ENCODE assay signal across 1 cellular context in the genomic region with DNA sequence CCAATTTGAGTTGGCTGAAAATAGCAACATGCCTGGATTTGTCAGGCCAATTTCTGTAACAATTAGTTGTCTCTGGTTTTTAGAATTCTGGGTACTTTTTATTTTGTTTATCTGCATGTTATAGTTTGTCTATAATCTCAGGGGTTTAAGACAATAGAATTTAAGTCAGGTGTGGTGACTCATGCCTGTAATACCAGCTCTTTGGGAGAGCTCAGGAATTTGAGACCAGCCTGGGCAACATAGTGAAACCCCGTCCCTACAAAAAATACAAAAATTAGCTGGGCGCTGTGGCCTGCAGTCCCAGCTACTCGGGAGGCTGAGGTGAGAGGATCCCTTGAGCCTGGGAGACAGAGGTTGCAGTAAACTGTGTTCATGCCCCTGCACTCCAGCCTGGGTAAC.
TF ChIP-seq lines count a peak whose summit lies in the region.

No MANE protein-coding gene starts in this region.

TF ChIP-seq in GM23338, 12 proteins besides CTCF, POLR2A, EP300 and RAD21 (continued from another document):
- TF ChIP-seq, protein P1, sequence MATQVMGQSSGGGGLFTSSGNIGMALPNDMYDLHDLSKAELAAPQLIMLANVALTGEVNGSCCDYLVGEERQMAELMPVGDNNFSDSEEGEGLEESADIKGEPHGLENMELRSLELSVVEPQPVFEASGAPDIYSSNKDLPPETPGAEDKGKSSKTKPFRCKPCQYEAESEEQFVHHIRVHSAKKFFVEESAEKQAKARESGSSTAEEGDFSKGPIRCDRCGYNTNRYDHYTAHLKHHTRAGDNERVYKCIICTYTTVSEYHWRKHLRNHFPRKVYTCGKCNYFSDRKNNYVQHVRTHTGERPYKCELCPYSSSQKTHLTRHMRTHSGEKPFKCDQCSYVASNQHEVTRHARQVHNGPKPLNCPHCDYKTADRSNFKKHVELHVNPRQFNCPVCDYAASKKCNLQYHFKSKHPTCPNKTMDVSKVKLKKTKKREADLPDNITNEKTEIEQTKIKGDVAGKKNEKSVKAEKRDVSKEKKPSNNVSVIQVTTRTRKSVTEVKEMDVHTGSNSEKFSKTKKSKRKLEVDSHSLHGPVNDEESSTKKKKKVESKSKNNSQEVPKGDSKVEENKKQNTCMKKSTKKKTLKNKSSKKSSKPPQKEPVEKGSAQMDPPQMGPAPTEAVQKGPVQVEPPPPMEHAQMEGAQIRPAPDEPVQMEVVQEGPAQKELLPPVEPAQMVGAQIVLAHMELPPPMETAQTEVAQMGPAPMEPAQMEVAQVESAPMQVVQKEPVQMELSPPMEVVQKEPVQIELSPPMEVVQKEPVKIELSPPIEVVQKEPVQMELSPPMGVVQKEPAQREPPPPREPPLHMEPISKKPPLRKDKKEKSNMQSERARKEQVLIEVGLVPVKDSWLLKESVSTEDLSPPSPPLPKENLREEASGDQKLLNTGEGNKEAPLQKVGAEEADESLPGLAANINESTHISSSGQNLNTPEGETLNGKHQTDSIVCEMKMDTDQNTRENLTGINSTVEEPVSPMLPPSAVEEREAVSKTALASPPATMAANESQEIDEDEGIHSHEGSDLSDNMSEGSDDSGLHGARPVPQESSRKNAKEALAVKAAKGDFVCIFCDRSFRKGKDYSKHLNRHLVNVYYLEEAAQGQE (IDR thresholded peaks at IDR 0.05; ENCODE audit: unreplicated experiment): no peak
- TF ChIP-seq ZNF331 (CRISPR knock-in tag; IDR thresholded peaks at IDR 0.05; ENCODE audit: low read depth) (no peak), POLR2AphosphoS5 (IDR thresholded peaks at IDR 0.05; ENCODE audit: low read depth) (no peak)
